ENCODE assay signal across 16 cellular contexts in genomic region chr12:22702690-22703089, GRCh38.
"Had no signal": no experiment of that assay in that cellular context is flagged by ENCODE, and none has a peak within 500 bp of the region (broad histone marks: within the 10 kb centered on the region; RNA-seq: fewer than 3 reads in every experiment).

No MANE protein-coding gene starts in this region.

- H3K9me3 ChIP-seq: adrenal gland, gastroesophageal sphincter, tibial artery, uterus had no signal

- H3K4me3 ChIP-seq: adrenal gland, gastroesophageal sphincter, lung, tibial artery, uterus had no signal

- DNase-seq: activated CD8-positive, alpha-beta memory T cell treated with anti-CD3 and anti-CD28 coated beads, Interleukin-2, amount 50 U/mL, for 48 hours; activated CD8-positive, alpha-beta T cell treated with anti-CD3 and anti-CD28 coated beads, Interleukin-2, amount 10 ng/mL, durations not matched to agents 7 days and 5 days; activated naive CD4-positive, alpha-beta T cell treated with anti-CD3 and anti-CD28 coated beads, Interleukin-2, amount 10 ng/mL, durations not matched to agents 7 days and 5 days; adrenal gland; dermis blood vessel endothelial cell; kidney glomerular epithelial cell; naive thymus-derived CD8-positive, alpha-beta T cell; right cardiac atrium; T1000; tibial artery; uterus had no signal

- H3K27me3 ChIP-seq: adrenal gland, gastroesophageal sphincter, tibial artery, uterus had no signal

- H3K4me1 ChIP-seq: adrenal gland, gastroesophageal sphincter, tibial artery, uterus had no signal

- H3K36me3 ChIP-seq: adrenal gland, gastroesophageal sphincter, tibial artery, uterus had no signal

- H3K27ac ChIP-seq: adrenal gland, gastroesophageal sphincter, tibial artery, uterus, VCaP had no signal

- ATAC-seq: activated CD8-positive, alpha-beta T cell treated with anti-CD3 and anti-CD28 coated beads, Interleukin-2, amount 10 ng/mL, durations not matched to agents 7 days and 5 days; esophagus mucosa; gastroesophageal sphincter; naive thymus-derived CD8-positive, alpha-beta T cell; right cardiac atrium; stimulated activated effector memory CD8-positive, alpha-beta T cell treated with anti-CD3 and anti-CD28 coated beads, Interleukin-12 subunit alpha, Interleukin-12 subunit beta, amount 100 ng/mL, for 72 hours had no signal
